Comparison of ENCODE assay signal across 15 cellular contexts in genomic region chr9:20297646-20298084, GRCh38.
DNase-seq lines count a peak whose midpoint lies in the region; ATAC-seq and TF ChIP-seq lines count a peak whose summit lies in the region.
"Had no signal": no experiment of that assay in that cellular context is flagged by ENCODE, and none has a peak within 500 bp of the region (broad histone marks: within the 10 kb centered on the region; RNA-seq: fewer than 3 reads in every experiment).

No MANE protein-coding gene starts in this region.

- DNase-seq in LHCN-M2 (ENCODE audit: low read depth) (peak; percentile 80), esophagus squamous epithelium (lab: John Stamatoyannopoulos, UW) (no peak), middle frontal gyrus (ENCODE audit: extremely low spot score, low spot score) (peak; percentile 18), transverse colon (peak; percentile 43), OCI-M2 (lab: John Stamatoyannopoulos, UW; ENCODE audit: unreplicated experiment) (no peak), NCI-H510A (lab: John Stamatoyannopoulos, UW) (no peak), NCI-H146 (lab: John Stamatoyannopoulos, UW) (no peak)
- DNase-seq: activated CD4-positive, alpha-beta T cell treated with anti-CD3 and anti-CD28 coated beads for 36 hours; activated T-cell treated with anti-CD3 and anti-CD28 coated beads, Interleukin-2, amount 50 U/mL, for 72 hours; Calu3; naive B cell; NCI-H2171 treated with DMSO at 0.1 percent for 48 hours had no signal

- H3K36me3 ChIP-seq in esophagus squamous epithelium (no peaks in the 10 kb centered on the region), transverse colon (no peaks in the 10 kb centered on the region)
- H3K36me3 ChIP-seq: thoracic aorta had no signal

- intact Hi-C loops in esophagus squamous epithelium (cut with DNase I), result no loop called here
- intact Hi-C loops in transverse colon (cut with DNase I; ENCODE audit: low total_unique reads), result no loop called here

- H3K4me1 ChIP-seq in esophagus squamous epithelium, result peaks cover 0 to 18% (median 0%) of the 10 kb centered on the region in 3 donors
- peaks cover 0 to 10% (median 0%) of the 10 kb centered on the region in 4 donors for H3K4me1 ChIP-seq in transverse colon

- peak overlapping the region in 3 of 4 donors; percentile 25 to 47 (median 39) for H3K27ac ChIP-seq in esophagus squamous epithelium
- H3K27ac ChIP-seq in transverse colon, result peak overlapping the region; percentile 4 to 73 (median 62)
- H3K27ac ChIP-seq: thoracic aorta had no signal

- TF ChIP-seq POLR2A in esophagus squamous epithelium (IDR thresholded peaks at IDR 0.05) (no peak), transverse colon (IDR thresholded peaks at IDR 0.05) (no peak)

- no peak for ATAC-seq in GM19455 (IDR thresholded peaks at IDR 0.05; ENCODE audit: unreplicated experiment)
- ATAC-seq: activated CD4-positive, alpha-beta T cell treated with anti-CD3 and anti-CD28 coated beads for 36 hours; activated T-cell treated with anti-CD3 and anti-CD28 coated beads, Interleukin-2, amount 50 U/mL, for 72 hours; sciatic nerve had no signal

- H3K9me3 ChIP-seq in esophagus squamous epithelium (no peaks in the 10 kb centered on the region), transverse colon (no peaks in the 10 kb centered on the region)
- H3K9me3 ChIP-seq: thoracic aorta had no signal

- WGBS in esophagus squamous epithelium, 2 donors, result 43 to 58% methylated on average over 5 to 6 of the region's 6 CpGs
- WGBS in transverse colon (ENCODE audit: low coverage in 1 of 2), 2 donors, result 67% methylated on average over 6 of the region's 6 CpGs; no CpG with 5 or more reads in 1 of the 2 donors

- TF ChIP-seq EP300 in transverse colon (IDR thresholded peaks at IDR 0.05; ENCODE audit: low read depth), result peak; percentile 51

- H3K4me3 ChIP-seq in esophagus squamous epithelium, result no peak overlapping the region
- H3K4me3 ChIP-seq in transverse colon, result no peak overlapping the region
- H3K4me3 ChIP-seq: thoracic aorta had no signal

- no peak for TF ChIP-seq CTCF in esophagus squamous epithelium (IDR thresholded peaks at IDR 0.05)
- TF ChIP-seq CTCF in transverse colon (IDR thresholded peaks at IDR 0.05), result no peak

- no peaks in the 10 kb centered on the region for H3K27me3 ChIP-seq in esophagus squamous epithelium
- H3K27me3 ChIP-seq in transverse colon, result no peaks in the 10 kb centered on the region

- in situ Hi-C loops in transverse colon (cut with MboI; ENCODE audit: low pct_ligation_motif_present in 1 of 4, low pct_unique_long_range_greater_than_20kb in 1 of 4, low sequenced_read_pairs in 3 of 4), result no loop called here

Comparison
In these comparisons a context has a peak if more than half of its experiments do, and no peak if none do; other contexts are left out.
1. DNase-seq: peak in LHCN-M2 (single experiment), middle frontal gyrus (single experiment) and transverse colon (single experiment); none in esophagus squamous epithelium (single experiment), OCI-M2 (single experiment), NCI-H510A (single experiment) and NCI-H146 (single experiment).